ENCODE assay signal across 8 cellular contexts in the genomic region with DNA sequence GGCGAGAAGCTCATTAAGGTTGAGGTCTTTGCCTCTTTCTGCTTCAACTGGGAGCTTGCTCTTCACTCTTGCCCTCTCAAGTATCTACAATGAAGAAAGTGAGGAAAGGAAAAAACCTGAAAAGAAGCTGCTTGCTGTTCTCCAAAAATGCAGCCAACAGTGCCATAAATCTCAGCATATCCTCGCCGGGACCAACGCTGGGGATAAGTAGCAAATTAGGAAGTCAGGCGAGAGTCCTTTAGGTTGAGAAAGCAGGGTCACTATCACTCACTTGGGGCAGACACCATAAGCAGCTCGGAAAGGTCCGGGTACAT. TPM values are rescaled to one million over a fixed set of nuclear protein-coding genes. Genes with fewer than 3 reads are reported as not detected.
DNase-seq lines count a peak whose midpoint lies in the region; TF ChIP-seq lines count a peak whose summit lies in the region.

No MANE protein-coding gene starts in this region.

- peak overlapping the region; percentile 77 for H3K9ac ChIP-seq in rectal smooth muscle tissue (ENCODE audit: low read length)

- H3K27me3 Mint-ChIP-seq in activated naive CD4-positive, alpha-beta T cell treated with anti-CD3 and anti-CD28 coated beads, Interleukin-2, amount 50 U/mL, for 24 hours = no peaks in the 10 kb centered on the region

- H3K4me2 ChIP-seq in PC-9 = peak overlapping the region; percentile 99

- H3K27ac ChIP-seq in PC-9 = peak overlapping the region; percentile 43
- peak overlapping the region; percentile 83 to 95 for H3K27ac ChIP-seq in esophagus (ENCODE audit: low read depth in 2 of 2, low read length in 1 of 2)
- H3K27ac ChIP-seq in rectal smooth muscle tissue (ENCODE audit: low read depth, low read length) = peak overlapping the region; percentile 73

- H4K20me1 ChIP-seq in PC-9 (ENCODE audit: insufficient read depth) = peaks cover 16% of the 10 kb centered on the region; the same call in 1 of the 2 replicates

- DNase-seq in activated naive CD4-positive, alpha-beta T cell treated with Interleukin-2 at 50 U/mL for 16 hours = no peak
- DNase-seq in PC-9 = no peak
- DNase-seq in germinal center (ENCODE audit: low spot score) = no peak
- no peak for DNase-seq in NCI-H2081 treated with DMSO at 0.1 percent for 48 hours (lab: John Stamatoyannopoulos, UW)
- DNase-seq in UCSD-AML1 (lab: John Stamatoyannopoulos, UW; ENCODE audit: unreplicated experiment) = no peak

- H3K27me3 ChIP-seq in PC-9 (ENCODE audit: insufficient read depth, low read depth) (no peaks in the 10 kb centered on the region), esophagus (ENCODE audit: control insufficient read depth in 1 of 2, insufficient read depth in 2 of 2, low read length in 2 of 2) (no peaks in the 10 kb centered on the region), rectal smooth muscle tissue (ENCODE audit: control insufficient read depth, insufficient read depth, low read length) (no peaks in the 10 kb centered on the region)

- POLR2A ChIA-PET in PC-9 (lab: Charles Lee; ENCODE audit: unreplicated experiment) = interaction anchor here (0.5 to 1.1 kb wide), 8 partner anchors 8 to 488 kb away, joined by 3 to 24 read pairs (median 8); a partner anchor contains a TSS

- BruUV-seq in PC-9 (replicated peaks; lab: Mats Ljungman, UMichigan) = TSS peak; percentile 44

- peaks cover 34% of the 10 kb centered on the region for H3K4me1 Mint-ChIP-seq in activated naive CD4-positive, alpha-beta T cell treated with anti-CD3 and anti-CD28 coated beads, Interleukin-2, amount 50 U/mL, for 24 hours

- intact Hi-C loops in PC-9 (cut with micrococcal nuclease; ENCODE audit: unreplicated experiment) = loop anchor here (10.0 kb wide), 1 partner anchor 626 kb away; no protein-coding TSS in a partner anchor

- TF ChIP-seq CTCF in PC-9 (conservative IDR thresholded peaks at IDR 0.05) = no peak

- H3F3A ChIP-seq in PC-9 (ENCODE audit: insufficient read depth, low read depth) = peaks cover 24% of the 10 kb centered on the region

- peak overlapping the region; percentile 97 for H3K4me3 Mint-ChIP-seq in activated naive CD4-positive, alpha-beta T cell treated with anti-CD3 and anti-CD28 coated beads, Interleukin-2, amount 50 U/mL, for 24 hours

- H3K79me2 ChIP-seq in PC-9 (ENCODE audit: low read depth) = peaks cover 51% of the 10 kb centered on the region

- WGBS in esophagus, 2 donors = 0% methylated on average over 7 of the region's 7 CpGs

- peak overlapping the region; percentile 95 for H3K27ac Mint-ChIP-seq in activated naive CD4-positive, alpha-beta T cell treated with anti-CD3 and anti-CD28 coated beads, Interleukin-2, amount 50 U/mL, for 24 hours

- CTCF ChIA-PET in PC-9 (lab: Charles Lee) = interaction anchor here (1.1 kb wide), 1 partner anchor 8 kb away, joined by 24 read pairs; a partner anchor contains a TSS

- H3K4me3 ChIP-seq in PC-9 (peak overlapping the region; percentile 95), esophagus (ENCODE audit: low read depth in 1 of 2, low read length in 2 of 2) (peak overlapping the region; percentile 64 to 99), rectal smooth muscle tissue (ENCODE audit: low read length) (peak overlapping the region; percentile 92)

- H3K36me3 Mint-ChIP-seq in activated naive CD4-positive, alpha-beta T cell treated with anti-CD3 and anti-CD28 coated beads, Interleukin-2, amount 50 U/mL, for 24 hours = peaks cover 7% of the 10 kb centered on the region

- H3K4me1 ChIP-seq in PC-9 (replicated peaks; ENCODE audit: insufficient read depth) (peaks cover 15% of the 10 kb centered on the region), esophagus (ENCODE audit: control insufficient read depth in 2 of 2, insufficient read depth in 2 of 2, low read length in 1 of 2) (no peaks in the 10 kb centered on the region), rectal smooth muscle tissue (ENCODE audit: control insufficient read depth, insufficient read depth, low read length) (peaks cover 8% of the 10 kb centered on the region)

- H3K9me2 ChIP-seq in PC-9 (ENCODE audit: insufficient read depth) = no peaks in the 10 kb centered on the region; the same call in 1 of the 2 replicates

- H3K9me3 Mint-ChIP-seq in activated naive CD4-positive, alpha-beta T cell treated with anti-CD3 and anti-CD28 coated beads, Interleukin-2, amount 50 U/mL, for 24 hours = no peaks in the 10 kb centered on the region

- H3K36me3 ChIP-seq in PC-9 (ENCODE audit: low read depth) (0 out of 2 replicates have a peak, but pooled peaks cover 7% of the 10 kb centered on the region), esophagus (ENCODE audit: control insufficient read depth in 2 of 2, insufficient read depth in 2 of 2, low read length in 1 of 2) (no peaks in the 10 kb centered on the region), rectal smooth muscle tissue (ENCODE audit: control insufficient read depth, insufficient read depth, low read length) (no peaks in the 10 kb centered on the region)

- peak overlapping the region; percentile 89 for H2AFZ ChIP-seq in PC-9

- H3K9me3 ChIP-seq in PC-9 (ENCODE audit: insufficient read depth, low read depth) (peaks cover 2% of the 10 kb centered on the region; the same call in 1 of the 2 replicates), esophagus (ENCODE audit: control insufficient read depth in 2 of 2, insufficient read depth in 1 of 2, low read depth in 1 of 2, low read length in 1 of 2) (no peaks in the 10 kb centered on the region)

RNA-seq across cellular contexts. Expression of a gene that starts 0.4 kb away (rescaled TPM):
- total RNA-seq in PC-9 (2021) = 62.7 and 92.3 TPM in 2 replicates
- polyA plus RNA-seq in esophagus = 1 to 10 TPM; 2.6 to 5.1 TPM

RNA-seq across cellular contexts. Expression of a gene that starts 8.6 kb away (rescaled TPM):
- total RNA-seq in PC-9 (2021) = 63.9 and 78.2 TPM in 2 replicates
- polyA plus RNA-seq in esophagus = 10 to 100 TPM; 13.9 to 14.3 TPM
